11 cellular contexts compared by ENCODE assay signal in genomic region chr3:30664884-30665283, GRCh38. TPM values are rescaled to one million over a fixed set of nuclear protein-coding genes. Genes with fewer than 3 reads are reported as not detected.
DNase-seq lines count a peak whose midpoint lies in the region; ATAC-seq and TF ChIP-seq lines count a peak whose summit lies in the region.
"Had no signal": no experiment of that assay in that cellular context is flagged by ENCODE, and none has a peak within 500 bp of the region (broad histone marks: within the 10 kb centered on the region; RNA-seq: fewer than 3 reads in every experiment).

No MANE protein-coding gene starts in this region.

- no peaks in the 10 kb centered on the region for H3K27me3 ChIP-seq in CD8-positive, alpha-beta T cell (ENCODE audit: insufficient read depth, low read length)

- peaks cover 95% of the 10 kb centered on the region for H3K4me1 Mint-ChIP-seq in CD8-positive, alpha-beta T cell (ENCODE audit: low read depth)
- peaks cover 83% of the 10 kb centered on the region for H3K4me1 Mint-ChIP-seq in activated T-helper 2 cell treated with anti-CD3 and anti-CD28 coated beads, Interferon-gamma antibody, Interleukin-2, Interleukin-4, amounts not matched to agents 10 μg/mL and 5 μg/mL and 100 μg/mL, durations not matched to agents 14 hours and 24 hours and 36 hours (ENCODE audit: low read depth)
- H3K4me1 Mint-ChIP-seq in glutamatergic neuron (ENCODE audit: low read depth, unreplicated experiment) = peaks cover 24% of the 10 kb centered on the region

- H3K4me3 ChIP-seq in CD8-positive, alpha-beta T cell (ENCODE audit: low read depth, low read length) = no peak overlapping the region
- H3K4me3 ChIP-seq in mucosa of descending colon = no peak overlapping the region

- H3K36me3 Mint-ChIP-seq in CD8-positive, alpha-beta T cell = peaks cover 60% of the 10 kb centered on the region
- H3K36me3 Mint-ChIP-seq in activated T-helper 2 cell treated with anti-CD3 and anti-CD28 coated beads, Interferon-gamma antibody, Interleukin-2, Interleukin-4, amounts not matched to agents 10 μg/mL and 5 μg/mL and 100 μg/mL, durations not matched to agents 14 hours and 24 hours and 36 hours (ENCODE audit: low read depth) = peaks cover 63% of the 10 kb centered on the region
- no peaks in the 10 kb centered on the region for H3K36me3 Mint-ChIP-seq in glutamatergic neuron (ENCODE audit: unreplicated experiment)

- peak overlapping the region; percentile 55 for H3K4me3 Mint-ChIP-seq in CD8-positive, alpha-beta T cell
- peak overlapping the region; percentile 40 for H3K4me3 Mint-ChIP-seq in activated T-helper 2 cell treated with anti-CD3 and anti-CD28 coated beads, Interferon-gamma antibody, Interleukin-2, Interleukin-4, amounts not matched to agents 10 μg/mL and 5 μg/mL and 100 μg/mL, durations not matched to agents 14 hours and 24 hours and 36 hours (ENCODE audit: low read depth)
- no peak overlapping the region for H3K4me3 Mint-ChIP-seq in glutamatergic neuron (ENCODE audit: unreplicated experiment)

- no peaks in the 10 kb centered on the region for H3K9me3 Mint-ChIP-seq in CD8-positive, alpha-beta T cell
- no peaks in the 10 kb centered on the region for H3K9me3 Mint-ChIP-seq in activated T-helper 2 cell treated with anti-CD3 and anti-CD28 coated beads, Interferon-gamma antibody, Interleukin-2, Interleukin-4, amounts not matched to agents 10 μg/mL and 5 μg/mL and 100 μg/mL, durations not matched to agents 14 hours and 24 hours and 36 hours
- H3K9me3 Mint-ChIP-seq in glutamatergic neuron (ENCODE audit: unreplicated experiment) = peaks cover 7% of the 10 kb centered on the region

- peak overlapping the region; percentile 37 for H3K27ac ChIP-seq in CD8-positive, alpha-beta T cell (ENCODE audit: low read depth, low read length)

- H3K27ac Mint-ChIP-seq in CD8-positive, alpha-beta T cell = peak overlapping the region; percentile 91
- peak overlapping the region; percentile 75 for H3K27ac Mint-ChIP-seq in activated T-helper 2 cell treated with anti-CD3 and anti-CD28 coated beads, Interferon-gamma antibody, Interleukin-2, Interleukin-4, amounts not matched to agents 10 μg/mL and 5 μg/mL and 100 μg/mL, durations not matched to agents 14 hours and 24 hours and 36 hours
- no peak overlapping the region for H3K27ac Mint-ChIP-seq in glutamatergic neuron (ENCODE audit: unreplicated experiment)

- no peaks in the 10 kb centered on the region for H3K27me3 Mint-ChIP-seq in CD8-positive, alpha-beta T cell (ENCODE audit: low read depth)
- H3K27me3 Mint-ChIP-seq in activated T-helper 2 cell treated with anti-CD3 and anti-CD28 coated beads, Interferon-gamma antibody, Interleukin-2, Interleukin-4, amounts not matched to agents 10 μg/mL and 5 μg/mL and 100 μg/mL, durations not matched to agents 14 hours and 24 hours and 36 hours (ENCODE audit: low read depth) = no peaks in the 10 kb centered on the region
- no peaks in the 10 kb centered on the region for H3K27me3 Mint-ChIP-seq in glutamatergic neuron (ENCODE audit: unreplicated experiment)

- H3K9me3 ChIP-seq in CD8-positive, alpha-beta T cell (ENCODE audit: low read length) = no peaks in the 10 kb centered on the region
- no peaks in the 10 kb centered on the region for H3K9me3 ChIP-seq in mucosa of descending colon

- peak in 1 of 7 experiments; percentile 45 for DNase-seq in CD8-positive, alpha-beta T cell
- DNase-seq in Kasumi-1 (lab: John Stamatoyannopoulos, UW) (peak; percentile 87 to 91), mucosa of descending colon (no peak), glutamatergic neuron (no peak), NCI-H146 (lab: John Stamatoyannopoulos, UW) (no peak)
- DNase-seq in activated T-helper 2 cell treated with anti-CD3 and anti-CD28 coated beads, Interferon-gamma antibody, Interleukin-2, Interleukin-4, amounts not matched to agents 10 μg/mL and 5 μg/mL and 100 μg/mL, durations not matched to agents 14 hours and 24 hours and 36 hours (ENCODE audit: low spot score) = no peak
- DNase-seq: kidney glomerular epithelial cell, NCI-H2171 treated with DMSO at 0.1 percent for 48 hours, posterior cingulate gyrus had no signal

- peak; percentile 55 for ATAC-seq in CD8-positive, alpha-beta T cell
- ATAC-seq in mucosa of descending colon (peak; percentile 55), SK-N-SH treated with all-trans-retinoic acid at 6 μM for 48 hours (no peak), GM18502 (IDR thresholded peaks at IDR 0.05; ENCODE audit: poor library complexity, unreplicated experiment) (no peak)

- intact Hi-C loops in CD8-positive, alpha-beta T cell (cut with DNase I, micrococcal nuclease) = loop anchor here (2.0 to 5.0 kb wide), 2 partner anchors 33 to 48 kb away; no protein-coding TSS in a partner anchor
- intact Hi-C loops in activated T-helper 2 cell treated with anti-CD3 and anti-CD28 coated beads, Interferon-gamma antibody, Interleukin-2, Interleukin-4, amounts not matched to agents 10 μg/mL and 5 μg/mL and 100 μg/mL, durations not matched to agents 14 hours and 24 hours and 36 hours (cut with micrococcal nuclease) = no loop called here
- intact Hi-C loops in mucosa of descending colon (cut with DNase I, micrococcal nuclease) = no loop called here

- POLR2A ChIA-PET in CD8-positive, alpha-beta T cell (lab: Charles Lee) = interaction anchor here (0.9 to 8.8 kb wide), 15 partner anchors 8 to 345 kb away, joined by 3 to 90 read pairs (median 7); partner anchors contain the start of gene TGFBR2

- H3K4me1 ChIP-seq in CD8-positive, alpha-beta T cell (ENCODE audit: insufficient read depth, low read length) = peaks cover 97% of the 10 kb centered on the region
- H3K4me1 ChIP-seq in mucosa of descending colon (ENCODE audit: low read depth) = no peaks in the 10 kb centered on the region

- peaks cover 16% of the 10 kb centered on the region for H3K36me3 ChIP-seq in CD8-positive, alpha-beta T cell (ENCODE audit: insufficient read depth, low read length)
- H3K36me3 ChIP-seq in mucosa of descending colon (ENCODE audit: low read depth) = no peaks in the 10 kb centered on the region

- TF ChIP-seq CTCF in CD8-positive, alpha-beta T cell (IDR thresholded peaks at IDR 0.05) = no peak
- no peak for TF ChIP-seq CTCF in mucosa of descending colon (IDR thresholded peaks at IDR 0.05)
- no peak for TF ChIP-seq CTCF in glutamatergic neuron (IDR thresholded peaks at IDR 0.05; ENCODE audit: partially characterized antibody, unreplicated experiment)

- CTCF ChIA-PET in CD8-positive, alpha-beta T cell (lab: Charles Lee) = interaction anchor here (0.8 to 3.7 kb wide), 5 partner anchors 13 to 58 kb away, joined by 3 to 15 read pairs (median 8); partner anchors contain the start of gene TGFBR2

TF ChIP-seq in SK-N-SH treated with all-trans-retinoic acid at 6 μM for 48 hours, 23 proteins besides CTCF, POLR2A, EP300 and RAD21:
- TF ChIP-seq ZNF8 (CRISPR knock-in tag; IDR thresholded peaks at IDR 0.05) = no peak
- TF ChIP-seq CSDC2 (CRISPR knock-in tag; IDR thresholded peaks at IDR 0.05) = no peak
- TF ChIP-seq TOX (CRISPR knock-in tag; IDR thresholded peaks at IDR 0.05; ENCODE audit: borderline replicate concordance) = no peak
- no peak for TF ChIP-seq OSR1 (CRISPR knock-in tag; IDR thresholded peaks at IDR 0.05)
TF ChIP-seq in SK-N-SH treated with all-trans-retinoic acid at 6 μM for 48 hours: peak in this region for 0.

RNA-seq across cellular contexts. Expression of gene TGFBR2, which starts 58.5 kb away (rescaled TPM):
- 100 to 1,000 TPM; 191 to 197 TPM for total RNA-seq in CD8-positive, alpha-beta T cell
- total RNA-seq in activated T-helper 2 cell treated with anti-CD3 and anti-CD28 coated beads, Interferon-gamma antibody, Interleukin-2, Interleukin-4, amounts not matched to agents 10 μg/mL and 5 μg/mL and 100 μg/mL, durations not matched to agents 14 hours and 24 hours and 36 hours = 19.5 and 19.8 TPM in 2 replicates
- total RNA-seq in mucosa of descending colon (100 to 1,000 TPM in 1 of 3 donors, 10 to 100 TPM in 2; 39.0 to 134 (median 71.4) TPM), glutamatergic neuron (ENCODE audit: unreplicated experiment) (0.96 TPM)

Comparison
In these comparisons a context has a peak if more than half of its experiments do, and no peak if none do; other contexts are left out.
1. ATAC-seq: peak in CD8-positive, alpha-beta T cell (single experiment) and mucosa of descending colon (single experiment); none in SK-N-SH treated with all-trans-retinoic acid at 6 μM for 48 hours (single experiment) and GM18502 (single experiment).
2. DNase-seq: peak in Kasumi-1 (2 of 2); none in activated T-helper 2 cell treated with anti-CD3 and anti-CD28 coated beads, Interferon-gamma antibody, Interleukin-2, Interleukin-4, amounts not matched to agents 10 μg/mL and 5 μg/mL and 100 μg/mL, durations not matched to agents 14 hours and 24 hours and 36 hours (single experiment), mucosa of descending colon (0 of 3), glutamatergic neuron (single experiment) and NCI-H146 (single experiment).
3. RNA of gene TGFBR2, which starts 58.5 kb away (total RNA-seq): 191 to 197 TPM in CD8-positive, alpha-beta T cell, 39.0 to 134 TPM in mucosa of descending colon and 19.5 to 19.8 TPM in activated T-helper 2 cell treated with anti-CD3 and anti-CD28 coated beads, Interferon-gamma antibody, Interleukin-2, Interleukin-4, amounts not matched to agents 10 μg/mL and 5 μg/mL and 100 μg/mL, durations not matched to agents 14 hours and 24 hours and 36 hours; 0.96 TPM in glutamatergic neuron (single experiment); every median in the first group is over 10 times any median in the second.
4. intact Hi-C loops: an anchor here in CD8-positive, alpha-beta T cell (2.0 to 5.0 kb wide); none called in activated T-helper 2 cell treated with anti-CD3 and anti-CD28 coated beads, Interferon-gamma antibody, Interleukin-2, Interleukin-4, amounts not matched to agents 10 μg/mL and 5 μg/mL and 100 μg/mL, durations not matched to agents 14 hours and 24 hours and 36 hours and mucosa of descending colon.